ENCODE assay signal across 2 cellular contexts in the genomic region with DNA sequence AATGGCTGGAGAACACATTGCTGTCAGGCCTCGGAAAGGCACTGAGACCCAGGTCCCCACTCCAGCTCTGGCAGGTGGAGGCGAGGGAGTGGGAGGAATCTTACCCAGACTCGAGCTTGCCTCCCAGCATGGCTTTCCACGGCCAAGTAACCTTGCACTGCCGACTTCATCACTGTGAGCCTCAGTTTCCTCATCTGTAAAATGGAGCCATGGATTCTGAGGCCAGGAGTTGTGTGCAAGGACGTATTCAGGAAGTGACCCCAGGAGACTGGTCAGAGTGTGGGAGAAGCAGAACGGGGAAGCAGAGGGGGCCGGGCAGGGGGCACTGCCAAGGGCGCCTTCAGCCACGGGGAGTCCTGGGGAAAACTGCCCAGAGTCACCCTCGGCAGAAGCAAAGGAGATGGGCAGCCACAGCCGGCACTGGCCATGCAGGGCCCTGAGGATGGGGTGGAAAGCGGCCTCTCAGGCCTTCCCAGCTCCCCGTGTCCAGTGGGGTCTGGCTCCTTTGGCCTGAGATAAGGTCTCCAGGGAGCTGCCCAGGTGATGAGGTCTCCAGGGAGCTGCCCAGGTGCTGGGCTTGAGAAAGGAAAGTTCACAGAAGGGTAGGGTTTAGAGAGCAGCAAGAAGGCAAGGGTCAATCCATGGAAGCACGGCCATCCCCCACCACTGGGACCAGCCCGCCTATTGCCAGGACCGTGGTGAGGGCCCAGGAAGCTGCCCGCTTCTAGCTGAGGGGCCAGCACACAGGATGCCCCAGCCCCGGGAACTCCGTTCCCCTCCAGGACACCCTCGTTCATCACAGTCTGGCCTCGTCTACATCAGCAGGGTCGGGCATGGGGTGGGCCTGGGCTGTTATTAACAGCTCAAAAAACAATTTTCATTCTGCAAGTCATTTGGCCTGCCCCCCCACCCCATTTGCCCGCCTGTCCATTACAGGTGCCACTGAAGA.
TF ChIP-seq lines count a peak whose summit lies in the region.

No MANE protein-coding gene starts in this region.

TF ChIP-seq in K562, 482 proteins besides CTCF, POLR2A, EP300 and RAD21:
- no peak for TF ChIP-seq CHD2 (IDR thresholded peaks at IDR 0.05; ENCODE audit: low read depth, low read length)
- no peak for TF ChIP-seq POLR3A (IDR thresholded peaks at IDR 0.05; ENCODE audit: borderline replicate concordance, extremely low read depth, insufficient read depth, insufficient read length)
- TF ChIP-seq CHD4 (IDR thresholded peaks at IDR 0.05; ENCODE audit: insufficient read depth, insufficient replicate concordance, low read depth, low read length, poor library complexity, severe bottlenecking): peak; percentile 36
- TF ChIP-seq, protein P1, sequence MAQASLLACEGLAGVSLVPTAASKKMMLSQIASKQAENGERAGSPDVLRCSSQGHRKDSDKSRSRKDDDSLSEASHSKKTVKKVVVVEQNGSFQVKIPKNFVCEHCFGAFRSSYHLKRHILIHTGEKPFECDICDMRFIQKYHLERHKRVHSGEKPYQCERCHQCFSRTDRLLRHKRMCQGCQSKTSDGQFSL (CRISPR knock-in tag; IDR thresholded peaks at IDR 0.05): 0 out of 2 replicates have a peak, but pooled peaks have one; percentile 48
- TF ChIP-seq, protein P1 (tag; IDR thresholded peaks at IDR 0.05): no peak
- TF ChIP-seq RCOR1 (IDR thresholded peaks at IDR 0.05; ENCODE audit: borderline replicate concordance in 1 of 2, low read depth in 2 of 2, low read length in 2 of 2): 0 out of 4 replicates have a peak, but pooled peaks of 1 of the 2 experiments have one; percentile 31
- TF ChIP-seq KDM1A (IDR thresholded peaks at IDR 0.05): peak in 1 of 2 experiments; percentile 36; a peak in 1 of 4 replicates
- TF ChIP-seq HIVEP1 (CRISPR knock-in tag; IDR thresholded peaks at IDR 0.05): no peak
- TF ChIP-seq BCOR (IDR thresholded peaks at IDR 0.05): peak; percentile 75
- TF ChIP-seq, protein P2, sequence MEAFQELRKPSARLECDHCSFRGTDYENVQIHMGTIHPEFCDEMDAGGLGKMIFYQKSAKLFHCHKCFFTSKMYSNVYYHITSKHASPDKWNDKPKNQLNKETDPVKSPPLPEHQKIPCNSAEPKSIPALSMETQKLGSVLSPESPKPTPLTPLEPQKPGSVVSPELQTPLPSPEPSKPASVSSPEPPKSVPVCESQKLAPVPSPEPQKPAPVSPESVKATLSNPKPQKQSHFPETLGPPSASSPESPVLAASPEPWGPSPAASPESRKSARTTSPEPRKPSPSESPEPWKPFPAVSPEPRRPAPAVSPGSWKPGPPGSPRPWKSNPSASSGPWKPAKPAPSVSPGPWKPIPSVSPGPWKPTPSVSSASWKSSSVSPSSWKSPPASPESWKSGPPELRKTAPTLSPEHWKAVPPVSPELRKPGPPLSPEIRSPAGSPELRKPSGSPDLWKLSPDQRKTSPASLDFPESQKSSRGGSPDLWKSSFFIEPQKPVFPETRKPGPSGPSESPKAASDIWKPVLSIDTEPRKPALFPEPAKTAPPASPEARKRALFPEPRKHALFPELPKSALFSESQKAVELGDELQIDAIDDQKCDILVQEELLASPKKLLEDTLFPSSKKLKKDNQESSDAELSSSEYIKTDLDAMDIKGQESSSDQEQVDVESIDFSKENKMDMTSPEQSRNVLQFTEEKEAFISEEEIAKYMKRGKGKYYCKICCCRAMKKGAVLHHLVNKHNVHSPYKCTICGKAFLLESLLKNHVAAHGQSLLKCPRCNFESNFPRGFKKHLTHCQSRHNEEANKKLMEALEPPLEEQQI (IDR thresholded peaks at IDR 0.05): no peak
- TF ChIP-seq RBM25 (IDR thresholded peaks at IDR 0.05; ENCODE audit: low read depth, low read length, severe bottlenecking): peak; percentile 82

TF ChIP-seq in HepG2, 621 proteins besides CTCF, POLR2A, EP300 and RAD21:
- TF ChIP-seq ZZZ3 (CRISPR knock-in tag; IDR thresholded peaks at IDR 0.05; ENCODE audit: borderline replicate concordance) (no peak), ZNF629 (CRISPR knock-in tag; conservative IDR thresholded peaks at IDR 0.05) (peak; percentile 60), TCF12 (IDR thresholded peaks at IDR 0.05) (no peak), TCF12 (CRISPR knock-in tag; IDR thresholded peaks at IDR 0.05) (no peak), EEA1 (CRISPR knock-in tag; IDR thresholded peaks at IDR 0.05; ENCODE audit: borderline replicate concordance) (no peak)
- TF ChIP-seq, protein P3, sequence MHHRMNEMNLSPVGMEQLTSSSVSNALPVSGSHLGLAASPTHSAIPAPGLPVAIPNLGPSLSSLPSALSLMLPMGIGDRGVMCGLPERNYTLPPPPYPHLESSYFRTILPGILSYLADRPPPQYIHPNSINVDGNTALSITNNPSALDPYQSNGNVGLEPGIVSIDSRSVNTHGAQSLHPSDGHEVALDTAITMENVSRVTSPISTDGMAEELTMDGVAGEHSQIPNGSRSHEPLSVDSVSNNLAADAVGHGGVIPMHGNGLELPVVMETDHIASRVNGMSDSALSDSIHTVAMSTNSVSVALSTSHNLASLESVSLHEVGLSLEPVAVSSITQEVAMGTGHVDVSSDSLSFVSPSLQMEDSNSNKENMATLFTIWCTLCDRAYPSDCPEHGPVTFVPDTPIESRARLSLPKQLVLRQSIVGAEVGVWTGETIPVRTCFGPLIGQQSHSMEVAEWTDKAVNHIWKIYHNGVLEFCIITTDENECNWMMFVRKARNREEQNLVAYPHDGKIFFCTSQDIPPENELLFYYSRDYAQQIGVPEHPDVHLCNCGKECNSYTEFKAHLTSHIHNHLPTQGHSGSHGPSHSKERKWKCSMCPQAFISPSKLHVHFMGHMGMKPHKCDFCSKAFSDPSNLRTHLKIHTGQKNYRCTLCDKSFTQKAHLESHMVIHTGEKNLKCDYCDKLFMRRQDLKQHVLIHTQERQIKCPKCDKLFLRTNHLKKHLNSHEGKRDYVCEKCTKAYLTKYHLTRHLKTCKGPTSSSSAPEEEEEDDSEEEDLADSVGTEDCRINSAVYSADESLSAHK (CRISPR knock-in tag; IDR thresholded peaks at IDR 0.05; ENCODE audit: borderline replicate concordance): no peak
- TF ChIP-seq, protein P4, sequence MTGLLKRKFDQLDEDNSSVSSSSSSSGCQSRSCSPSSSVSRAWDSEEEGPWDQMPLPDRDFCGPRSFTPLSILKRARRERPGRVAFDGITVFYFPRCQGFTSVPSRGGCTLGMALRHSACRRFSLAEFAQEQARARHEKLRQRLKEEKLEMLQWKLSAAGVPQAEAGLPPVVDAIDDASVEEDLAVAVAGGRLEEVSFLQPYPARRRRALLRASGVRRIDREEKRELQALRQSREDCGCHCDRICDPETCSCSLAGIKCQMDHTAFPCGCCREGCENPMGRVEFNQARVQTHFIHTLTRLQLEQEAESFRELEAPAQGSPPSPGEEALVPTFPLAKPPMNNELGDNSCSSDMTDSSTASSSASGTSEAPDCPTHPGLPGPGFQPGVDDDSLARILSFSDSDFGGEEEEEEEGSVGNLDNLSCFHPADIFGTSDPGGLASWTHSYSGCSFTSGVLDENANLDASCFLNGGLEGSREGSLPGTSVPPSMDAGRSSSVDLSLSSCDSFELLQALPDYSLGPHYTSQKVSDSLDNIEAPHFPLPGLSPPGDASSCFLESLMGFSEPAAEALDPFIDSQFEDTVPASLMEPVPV (CRISPR knock-in tag; IDR thresholded peaks at IDR 0.05): no peak
- TF ChIP-seq, protein P5, sequence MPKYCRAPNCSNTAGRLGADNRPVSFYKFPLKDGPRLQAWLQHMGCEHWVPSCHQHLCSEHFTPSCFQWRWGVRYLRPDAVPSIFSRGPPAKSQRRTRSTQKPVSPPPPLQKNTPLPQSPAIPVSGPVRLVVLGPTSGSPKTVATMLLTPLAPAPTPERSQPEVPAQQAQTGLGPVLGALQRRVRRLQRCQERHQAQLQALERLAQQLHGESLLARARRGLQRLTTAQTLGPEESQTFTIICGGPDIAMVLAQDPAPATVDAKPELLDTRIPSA (CRISPR knock-in tag; IDR thresholded peaks at IDR 0.05; ENCODE audit: borderline replicate concordance): no peak
